In the genomic region with DNA sequence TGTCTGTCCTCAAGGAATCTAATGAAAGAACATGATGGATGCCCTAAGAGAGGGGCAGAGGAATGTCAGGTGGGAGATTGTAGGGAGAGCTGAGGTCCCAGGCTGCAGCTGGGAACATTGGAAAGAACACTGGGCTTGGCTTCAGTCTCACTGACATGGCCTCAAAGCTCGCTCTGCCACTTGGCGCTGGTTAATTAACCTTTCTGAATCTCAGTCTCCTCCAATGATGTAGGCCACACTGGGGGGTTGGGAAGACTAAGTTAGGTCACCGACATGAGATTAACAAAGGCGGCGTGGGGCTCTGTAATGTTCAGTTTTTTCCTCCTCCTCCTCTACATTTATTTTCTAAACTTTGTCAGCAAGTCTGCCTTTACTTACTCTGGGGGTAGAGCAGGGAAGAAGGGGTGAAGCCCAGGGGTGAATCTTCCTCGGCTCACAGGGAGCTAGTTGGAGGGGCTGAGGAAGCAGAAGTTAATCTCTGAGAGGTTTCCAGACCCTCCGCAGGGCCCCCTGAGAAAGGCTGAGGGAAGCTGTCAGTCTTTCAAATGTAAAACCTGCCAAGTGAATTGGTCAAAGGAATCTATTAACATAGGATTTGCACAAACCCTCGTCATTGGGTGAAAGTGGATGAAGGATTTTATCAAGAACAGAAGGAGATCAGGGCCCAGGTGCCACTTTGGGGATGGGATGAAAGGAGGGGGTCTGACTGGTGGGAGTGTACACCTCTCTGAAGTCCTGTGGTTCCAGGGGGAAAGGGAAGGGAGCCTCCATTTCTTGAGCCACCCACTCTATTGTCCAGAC, we compare ENCODE assay signal across 20 cellular contexts. TPM values are rescaled to one million over a fixed set of nuclear protein-coding genes. Genes with fewer than 3 reads are reported as not detected.
DNase-seq lines count a peak whose midpoint lies in the region; ATAC-seq and TF ChIP-seq lines count a peak whose summit lies in the region.
"Had no signal": no experiment of that assay in that cellular context is flagged by ENCODE, and none has a peak within 500 bp of the region (broad histone marks: within the 10 kb centered on the region; RNA-seq: fewer than 3 reads in every experiment).

No MANE protein-coding gene starts in this region.

- peak overlapping the region; percentile 98 for H3K27ac Mint-ChIP-seq in GM23338
- peak overlapping the region; percentile 92 for H3K27ac Mint-ChIP-seq in neural crest cell (ENCODE audit: unreplicated experiment)
- no peak overlapping the region for H3K27ac Mint-ChIP-seq in progenitor cell of endocrine pancreas
- H3K27ac Mint-ChIP-seq: CD4-positive, CD25-positive, alpha-beta regulatory T cell had no signal

- H3K4me1 Mint-ChIP-seq in GM23338 (peaks cover 62% of the 10 kb centered on the region), neural crest cell (peaks cover 28% of the 10 kb centered on the region), progenitor cell of endocrine pancreas (ENCODE audit: low read depth) (peaks cover 7% of the 10 kb centered on the region)
- H3K4me1 Mint-ChIP-seq: CD4-positive, CD25-positive, alpha-beta regulatory T cell had no signal

- H3K4me3 Mint-ChIP-seq in GM23338 (peak overlapping the region; percentile 66), neural crest cell (peak overlapping the region; percentile 24), progenitor cell of endocrine pancreas (ENCODE audit: low read depth) (no peak overlapping the region)
- H3K4me3 Mint-ChIP-seq: CD4-positive, CD25-positive, alpha-beta regulatory T cell had no signal

- H3K27ac ChIP-seq in GM23338 (ENCODE audit: low read depth), result peak overlapping the region; percentile 68
- H3K27ac ChIP-seq in iPS DF 6.9 (ENCODE audit: low read length), result no peak overlapping the region
- H3K27ac ChIP-seq in tibial artery, result no peak overlapping the region
- H3K27ac ChIP-seq: Peyer's patch, SJSA1 had no signal

- H4K20me1 ChIP-seq in GM23338 (replicated peaks; ENCODE audit: insufficient read depth), result no peaks in the 10 kb centered on the region

- no peaks in the 10 kb centered on the region for H3F3A ChIP-seq in GM23338 (replicated peaks; ENCODE audit: low read depth)

- H3K36me3 Mint-ChIP-seq in GM23338 (ENCODE audit: low read depth) (peaks cover 18% of the 10 kb centered on the region), neural crest cell (ENCODE audit: low read depth) (no peaks in the 10 kb centered on the region), progenitor cell of endocrine pancreas (ENCODE audit: insufficient read depth) (no peaks in the 10 kb centered on the region)

- peak; percentile 86 for DNase-seq in GM23338 (ENCODE audit: low spot score)
- DNase-seq in NT2/D1 (ENCODE audit: low read depth, low spot score), result peak; percentile 87
- DNase-seq in iPS DF 6.9 (ENCODE audit: low read depth, low spot score), result peak; percentile 57
- no peak for DNase-seq in neural crest cell (ENCODE audit: low read depth, low spot score)
- no peak for DNase-seq in progenitor cell of endocrine pancreas (ENCODE audit: low spot score, unreplicated experiment)
- no peak for DNase-seq in tibial artery
- DNase-seq: BE2C; CD4-positive, CD25-positive, alpha-beta regulatory T cell; COR-L47; DMS 273 treated with DMSO at 0.1 percent for 48 hours; DND-41; GDM1; KBM-7; NCI-H1105; NCI-H1694 treated with DMSO at 0.1 percent for 48 hours; Peyer's patch had no signal

- peaks cover 10% of the 10 kb centered on the region for H3K27me3 Mint-ChIP-seq in GM23338 (ENCODE audit: insufficient read depth, low read depth, poor library complexity)
- H3K27me3 Mint-ChIP-seq in neural crest cell (ENCODE audit: low read depth), result no peaks in the 10 kb centered on the region
- H3K27me3 Mint-ChIP-seq in progenitor cell of endocrine pancreas, result peaks cover 13% of the 10 kb centered on the region

- no peak overlapping the region for H2AFZ ChIP-seq in GM23338

- TF ChIP-seq CTCF in GM23338 (conservative IDR thresholded peaks at IDR 0.05; ENCODE audit: low read depth in 2 of 2) (no peak), neural crest cell (conservative IDR thresholded peaks at IDR 0.05) (no peak), progenitor cell of endocrine pancreas (IDR thresholded peaks at IDR 0.05; ENCODE audit: unreplicated experiment) (no peak), tibial artery (IDR thresholded peaks at IDR 0.05) (no peak)

- H3K9me2 ChIP-seq in GM23338 (ENCODE audit: insufficient read depth), result peaks cover 7% of the 10 kb centered on the region; the same call in 1 of the 2 replicates

- ATAC-seq in GM23338 (peak; percentile 93), HG03025 (IDR thresholded peaks at IDR 0.05; ENCODE audit: low FRiP score, unreplicated experiment) (no peak), GM21529 (IDR thresholded peaks at IDR 0.05; ENCODE audit: unreplicated experiment) (no peak)

- H3K4me3 ChIP-seq in GM23338 (peak overlapping the region; percentile 35), NT2/D1 (ENCODE audit: insufficient read length, low read depth) (peak overlapping the region; percentile 22), iPS DF 6.9 (ENCODE audit: low read length) (no peak overlapping the region), tibial artery (no peak overlapping the region)
- H3K4me3 ChIP-seq: Peyer's patch, SJSA1 had no signal

- whole genome bisulfite sequencing in iPS DF 6.9 (ENCODE audit: insufficient coverage, insufficient read length), result no CpG with 5 or more reads among the region's 8 CpGs

- H3K36me3 ChIP-seq in GM23338 (ENCODE audit: insufficient read depth), result no peaks in the 10 kb centered on the region
- H3K36me3 ChIP-seq in NT2/D1 (ENCODE audit: insufficient read depth, insufficient read length, low read length), result no peaks in the 10 kb centered on the region
- no peaks in the 10 kb centered on the region for H3K36me3 ChIP-seq in iPS DF 6.9 (ENCODE audit: control insufficient read depth, insufficient read depth, low read length)
- no peaks in the 10 kb centered on the region for H3K36me3 ChIP-seq in tibial artery
- H3K36me3 ChIP-seq: BE2C, Peyer's patch, SJSA1 had no signal

- H3K9me3 ChIP-seq in NT2/D1 (ENCODE audit: insufficient read depth, low read length), result peaks cover 10% of the 10 kb centered on the region; the same call in 1 of the 2 replicates
- no peaks in the 10 kb centered on the region for H3K9me3 ChIP-seq in iPS DF 6.9 (ENCODE audit: control insufficient read depth, insufficient read depth, low read length)
- H3K9me3 ChIP-seq in tibial artery, result no peaks in the 10 kb centered on the region
- H3K9me3 ChIP-seq: BE2C, Peyer's patch, SJSA1 had no signal

- peaks cover 41% of the 10 kb centered on the region for H3K4me1 ChIP-seq in GM23338 (ENCODE audit: insufficient read depth)
- peaks cover 8% of the 10 kb centered on the region for H3K4me1 ChIP-seq in NT2/D1 (ENCODE audit: insufficient read depth, insufficient read length)
- peaks cover 12% of the 10 kb centered on the region for H3K4me1 ChIP-seq in iPS DF 6.9 (ENCODE audit: control insufficient read depth, insufficient read depth, low read length)
- H3K4me1 ChIP-seq in tibial artery, result no peaks in the 10 kb centered on the region
- H3K4me1 ChIP-seq: BE2C, Peyer's patch, SJSA1 had no signal

- intact Hi-C loops in tibial artery (cut with DNase I; ENCODE audit: low total_unique reads), result no loop called here

- peak overlapping the region; percentile 46 for H3K9ac ChIP-seq in NT2/D1 (ENCODE audit: insufficient read length, low read depth)

- H3K9me3 Mint-ChIP-seq in GM23338 (peaks cover 25% of the 10 kb centered on the region), neural crest cell (peaks cover 5% of the 10 kb centered on the region), progenitor cell of endocrine pancreas (ENCODE audit: low read depth) (peaks cover 7% of the 10 kb centered on the region)

- H3K79me2 ChIP-seq in GM23338 (replicated peaks; ENCODE audit: insufficient read depth), result no peaks in the 10 kb centered on the region

- peak overlapping the region; percentile 42 for H3K4me2 ChIP-seq in GM23338

- H3K27me3 ChIP-seq in GM23338 (ENCODE audit: insufficient read depth), result no peaks in the 10 kb centered on the region
- H3K27me3 ChIP-seq in NT2/D1 (ENCODE audit: insufficient read depth, insufficient read length), result no peaks in the 10 kb centered on the region
- no peaks in the 10 kb centered on the region for H3K27me3 ChIP-seq in iPS DF 6.9 (ENCODE audit: control insufficient read depth, insufficient read depth, low read length)
- no peaks in the 10 kb centered on the region for H3K27me3 ChIP-seq in tibial artery
- H3K27me3 ChIP-seq: BE2C, Peyer's patch, SJSA1 had no signal

TF ChIP-seq in GM23338, 12 proteins besides CTCF, POLR2A, EP300 and RAD21 (continues in another document):
- TF ChIP-seq STAT1 (IDR thresholded peaks at IDR 0.05; ENCODE audit: unreplicated experiment), result no peak
- peak; percentile 13; the same call in 1 of the 2 replicates for TF ChIP-seq NANOG (IDR thresholded peaks at IDR 0.05; ENCODE audit: borderline replicate concordance)
- TF ChIP-seq CREB1 (CRISPR knock-in tag; IDR thresholded peaks at IDR 0.05; ENCODE audit: low read depth), result peak; percentile 34; the same call in 1 of the 2 replicates
- TF ChIP-seq ZNF114 (CRISPR knock-in tag; IDR thresholded peaks at IDR 0.05), result no peak
- no peak for TF ChIP-seq JUNB (IDR thresholded peaks at IDR 0.05; ENCODE audit: unreplicated experiment)
- no peak; the same call in 1 of the 2 replicates for TF ChIP-seq POLR2AphosphoS5 (IDR thresholded peaks at IDR 0.05; ENCODE audit: low read depth)

RNA-seq across cellular contexts. Expression of a gene that starts 32.1 kb away (rescaled TPM):
- total RNA-seq in GM23338 (2014; rRNA removed; shearing (Covaris generic)), result 2.5 and 7.3 TPM in 2 replicates
- polyA plus RNA-seq in GM23338 (2016; fragmentation: Nextera tagmentation; extraction: Ambion mirVana), result 5.0 and 7.3 TPM in 2 replicates
- 38.1 and 43.2 TPM in 2 replicates for total RNA-seq in neural crest cell
- 105 and 117 TPM in 2 replicates for total RNA-seq in progenitor cell of endocrine pancreas
- total RNA-seq: CD4-positive, CD25-positive, alpha-beta regulatory T cell; NCI-H460; SJSA1 had no signal

Comparison
In these comparisons a context has a peak if more than half of its experiments do, and no peak if none do; other contexts are left out.
1. DNase-seq: peak in GM23338 (single experiment), NT2/D1 (single experiment) and iPS DF 6.9 (single experiment); none in neural crest cell (single experiment), progenitor cell of endocrine pancreas (single experiment) and tibial artery (0 of 2).
2. H3K4me3 ChIP-seq: peak in GM23338 (single experiment) and NT2/D1 (single experiment); none in iPS DF 6.9 (single experiment) and tibial artery (0 of 2).